In the genomic region with DNA sequence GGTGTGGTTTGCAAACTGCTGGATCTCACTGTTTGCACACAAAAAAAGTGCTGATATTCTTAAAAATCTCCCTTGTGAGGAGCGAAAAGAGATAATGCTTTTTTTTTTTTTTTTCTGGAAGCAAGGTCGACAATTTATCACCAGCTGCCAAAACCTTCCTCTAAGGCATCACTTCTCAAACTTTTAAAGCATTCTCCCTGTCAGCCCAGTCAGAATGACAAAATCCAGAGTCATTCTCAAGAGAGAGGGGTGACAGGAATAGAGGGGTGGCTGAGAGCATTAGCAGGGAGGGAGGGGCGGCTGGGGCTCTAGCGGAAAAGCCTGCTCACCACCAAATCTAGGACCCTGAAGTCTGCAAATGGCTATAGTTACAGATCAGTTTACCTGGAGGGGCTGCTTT, we compare ENCODE assay signal across 23 cellular contexts.
"Had no signal": no experiment of that assay in that cellular context is flagged by ENCODE, and none has a peak within 500 bp of the region (broad histone marks: within the 10 kb centered on the region; RNA-seq: fewer than 3 reads in every experiment).

No MANE protein-coding gene starts in this region.

- H3K27me3 ChIP-seq: colonic mucosa, dorsolateral prefrontal cortex, gastrocnemius medialis, left lung, upper lobe of right lung had no signal

- H3K4me1 ChIP-seq: colonic mucosa had no signal

- H3K27ac ChIP-seq: colonic mucosa, dorsolateral prefrontal cortex, gastrocnemius medialis, left lung, thoracic aorta, upper lobe of right lung had no signal

- H3K9me3 ChIP-seq: colonic mucosa, gastrocnemius medialis, left lung, thoracic aorta, upper lobe of right lung had no signal

- H3K4me3 ChIP-seq: colonic mucosa, dorsolateral prefrontal cortex, gastrocnemius medialis, left lung, lung, thoracic aorta, upper lobe of right lung had no signal

- H3K36me3 ChIP-seq: colonic mucosa, gastrocnemius medialis, left lung, thoracic aorta, upper lobe of right lung had no signal

- DNase-seq: activated B cell treated with CpG ODN at 0.5 μM for 24 hours; activated CD4-positive, alpha-beta T cell treated with anti-CD3 and anti-CD28 coated beads, Interleukin-2, amount 50 U/mL, for 1 hour; activated T-cell treated with anti-CD3 and anti-CD28 coated beads, Interleukin-2, amount 50 U/mL, for 4 hours; anterior cingulate cortex; cerebellar nuclear complex; colonic mucosa; dorsolateral prefrontal cortex; effector memory CD4-positive, alpha-beta T cell; erythroblast; gastrocnemius medialis; kidney glomerular epithelial cell; left lung; natural killer cell; small intestine; stimulated activated CD4-positive, alpha-beta T cell treated with anti-CD3 and anti-CD28 coated beads, Interleukin-4, amount 100 ng/mL, for 24 hours; T-helper 1 cell; upper lobe of right lung had no signal

- ATAC-seq: activated CD8-positive, alpha-beta T cell treated with anti-CD3 and anti-CD28 coated beads for 36 hours; activated naive CD4-positive, alpha-beta T cell treated with anti-CD3 and anti-CD28 coated beads, Interleukin-2, amount 50 U/mL, for 72 hours; activated T-cell treated with anti-CD3 and anti-CD28 coated beads, Interleukin-2, amount 50 U/mL, for 4 hours; gastrocnemius medialis; left lung; natural killer cell; sciatic nerve; stimulated activated effector memory CD8-positive, alpha-beta T cell treated with anti-CD3 and anti-CD28 coated beads, Interleukin-12 subunit alpha, Interleukin-12 subunit beta, amount 100 ng/mL, for 72 hours; upper lobe of right lung had no signal
